In the genomic region with DNA sequence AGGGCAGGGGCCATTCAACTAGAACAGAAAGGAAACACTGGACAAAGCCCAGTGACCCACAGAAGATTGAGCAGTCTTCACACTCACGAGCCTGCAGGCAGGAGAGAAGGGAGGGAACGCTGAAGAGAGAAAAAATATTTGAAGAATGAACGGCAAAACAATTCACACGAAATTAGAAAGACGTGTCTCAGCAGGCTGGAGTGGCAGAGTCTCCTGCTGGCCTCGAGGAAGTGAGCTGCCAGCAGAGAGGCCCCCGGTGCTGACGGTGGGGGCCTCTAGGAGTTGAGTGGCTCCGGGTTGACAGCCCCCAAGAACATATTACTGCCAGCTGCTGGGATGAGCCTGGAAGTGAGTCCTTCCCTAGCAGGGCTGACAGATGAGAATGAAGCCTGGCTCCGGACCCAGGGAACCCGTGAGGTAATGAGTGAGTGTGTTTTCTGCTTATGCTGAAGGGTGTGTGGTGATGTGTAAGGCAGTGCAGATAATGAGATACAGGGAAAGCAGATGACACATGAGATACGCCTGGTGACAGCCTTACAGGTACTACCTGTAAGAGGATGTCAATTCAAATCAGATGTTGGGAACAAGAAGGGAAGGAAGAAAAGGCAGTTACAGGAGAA, we compare ENCODE assay signal across 1 cellular context.
TF ChIP-seq lines count a peak whose summit lies in the region.

No MANE protein-coding gene starts in this region.

TF ChIP-seq in SK-N-SH treated with all-trans-retinoic acid at 6 μM for 48 hours, 23 proteins besides CTCF, POLR2A, EP300 and RAD21:
- TF ChIP-seq, protein P1, sequence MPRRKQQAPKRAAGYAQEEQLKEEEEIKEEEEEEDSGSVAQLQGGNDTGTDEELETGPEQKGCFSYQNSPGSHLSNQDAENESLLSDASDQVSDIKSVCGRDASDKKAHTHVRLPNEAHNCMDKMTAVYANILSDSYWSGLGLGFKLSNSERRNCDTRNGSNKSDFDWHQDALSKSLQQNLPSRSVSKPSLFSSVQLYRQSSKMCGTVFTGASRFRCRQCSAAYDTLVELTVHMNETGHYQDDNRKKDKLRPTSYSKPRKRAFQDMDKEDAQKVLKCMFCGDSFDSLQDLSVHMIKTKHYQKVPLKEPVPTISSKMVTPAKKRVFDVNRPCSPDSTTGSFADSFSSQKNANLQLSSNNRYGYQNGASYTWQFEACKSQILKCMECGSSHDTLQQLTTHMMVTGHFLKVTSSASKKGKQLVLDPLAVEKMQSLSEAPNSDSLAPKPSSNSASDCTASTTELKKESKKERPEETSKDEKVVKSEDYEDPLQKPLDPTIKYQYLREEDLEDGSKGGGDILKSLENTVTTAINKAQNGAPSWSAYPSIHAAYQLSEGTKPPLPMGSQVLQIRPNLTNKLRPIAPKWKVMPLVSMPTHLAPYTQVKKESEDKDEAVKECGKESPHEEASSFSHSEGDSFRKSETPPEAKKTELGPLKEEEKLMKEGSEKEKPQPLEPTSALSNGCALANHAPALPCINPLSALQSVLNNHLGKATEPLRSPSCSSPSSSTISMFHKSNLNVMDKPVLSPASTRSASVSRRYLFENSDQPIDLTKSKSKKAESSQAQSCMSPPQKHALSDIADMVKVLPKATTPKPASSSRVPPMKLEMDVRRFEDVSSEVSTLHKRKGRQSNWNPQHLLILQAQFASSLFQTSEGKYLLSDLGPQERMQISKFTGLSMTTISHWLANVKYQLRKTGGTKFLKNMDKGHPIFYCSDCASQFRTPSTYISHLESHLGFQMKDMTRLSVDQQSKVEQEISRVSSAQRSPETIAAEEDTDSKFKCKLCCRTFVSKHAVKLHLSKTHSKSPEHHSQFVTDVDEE (CRISPR knock-in tag; IDR thresholded peaks at IDR 0.05): no peak
- no peak for TF ChIP-seq PPARA (CRISPR knock-in tag; IDR thresholded peaks at IDR 0.05; ENCODE audit: borderline replicate concordance)
- no peak for TF ChIP-seq BACH2 (CRISPR knock-in tag; IDR thresholded peaks at IDR 0.05; ENCODE audit: borderline replicate concordance)
- no peak for TF ChIP-seq CSRNP3 (CRISPR knock-in tag; IDR thresholded peaks at IDR 0.05)
- TF ChIP-seq GLIS3 (CRISPR knock-in tag; IDR thresholded peaks at IDR 0.05): no peak
- no peak for TF ChIP-seq CSDC2 (CRISPR knock-in tag; IDR thresholded peaks at IDR 0.05)
- TF ChIP-seq ZNF8 (CRISPR knock-in tag; IDR thresholded peaks at IDR 0.05): no peak
- TF ChIP-seq TOX (CRISPR knock-in tag; IDR thresholded peaks at IDR 0.05; ENCODE audit: borderline replicate concordance): no peak
